ENCODE assay signal across 8 cellular contexts in the genomic region with DNA sequence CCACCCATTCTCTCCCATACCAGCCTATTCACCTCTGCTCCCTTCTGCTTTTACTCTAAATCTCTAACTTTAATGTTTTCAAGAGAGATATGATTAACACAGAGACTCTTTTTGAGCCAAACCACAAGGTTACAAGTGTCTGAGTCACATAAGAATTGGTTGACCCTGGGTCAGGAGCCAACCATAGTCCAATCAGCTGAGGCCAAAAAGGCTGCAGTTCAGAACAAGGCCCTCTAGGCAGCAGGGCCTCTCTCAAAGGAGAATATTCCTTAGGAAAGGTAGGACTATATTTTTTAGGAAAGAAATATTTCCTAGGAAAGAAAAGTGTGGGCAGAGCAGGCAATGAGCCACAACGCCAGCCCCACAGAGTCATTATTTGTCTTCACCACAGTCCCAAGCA. TPM values are rescaled to one million over a fixed set of nuclear protein-coding genes. Genes with fewer than 3 reads are reported as not detected.
DNase-seq lines count a peak whose midpoint lies in the region; ATAC-seq and TF ChIP-seq lines count a peak whose summit lies in the region.

No MANE protein-coding gene starts in this region.

- H3K36me3 Mint-ChIP-seq in activated naive CD8-positive, alpha-beta T cell treated with anti-CD3 and anti-CD28 coated beads, Interleukin-2, amount 10 ng/mL, durations not matched to agents 7 days and 5 days = peaks cover 32% of the 10 kb centered on the region

- POLR2A ChIA-PET in activated naive CD8-positive, alpha-beta T cell treated with anti-CD3 and anti-CD28 coated beads, Interleukin-2, amount 10 ng/mL, durations not matched to agents 7 days and 5 days (lab: Charles Lee) = interaction anchor here (4.3 kb wide), 1 partner anchor 19 kb away, joined by 112 read pairs; no protein-coding TSS in a partner anchor

- H3K4me1 Mint-ChIP-seq in activated naive CD8-positive, alpha-beta T cell treated with anti-CD3 and anti-CD28 coated beads, Interleukin-2, amount 10 ng/mL, durations not matched to agents 7 days and 5 days = peaks cover 44% of the 10 kb centered on the region

- DNase-seq in HT1080 (ENCODE audit: low read depth) (peak; percentile 76), G401 (ENCODE audit: low spot score) (no peak), GF-D8 (lab: John Stamatoyannopoulos, UW) (no peak), ureter (ENCODE audit: low spot score) (no peak)
- DNase-seq in activated naive CD8-positive, alpha-beta T cell treated with anti-CD3 and anti-CD28 coated beads, Interleukin-2, amount 10 ng/mL, durations not matched to agents 7 days and 5 days = no peak

- in situ Hi-C loops in G401 (cut with HindIII; ENCODE audit: low sequenced_read_pairs) = no loop called here

- H3K27ac Mint-ChIP-seq in activated naive CD8-positive, alpha-beta T cell treated with anti-CD3 and anti-CD28 coated beads, Interleukin-2, amount 10 ng/mL, durations not matched to agents 7 days and 5 days = peak overlapping the region; percentile 95

- H3K27me3 ChIP-seq in BLaER1 treated with 17β-estradiol and CSF1 and Interleukin-3, amounts not matched to agents 10 nM and 100 nM = no peaks in the 10 kb centered on the region
- H3K27me3 ChIP-seq in liver (ENCODE audit: control insufficient read depth in 4 of 4, insufficient read depth in 4 of 4, low read length in 3 of 4) = no peaks in the 10 kb centered on the region

- H3K36me3 ChIP-seq in BLaER1 treated with 17β-estradiol and CSF1 and Interleukin-3, amounts not matched to agents 10 nM and 100 nM = peaks cover 0 to 19% (median 10%) of the 10 kb centered on the region in 11 experiments; a peak in 11 of 22 replicates
- no peaks in the 10 kb centered on the region for H3K36me3 ChIP-seq in liver (ENCODE audit: control insufficient read depth in 4 of 4, insufficient read depth in 3 of 4, low read depth in 1 of 4, low read length in 3 of 4)

- H3K9me3 Mint-ChIP-seq in activated naive CD8-positive, alpha-beta T cell treated with anti-CD3 and anti-CD28 coated beads, Interleukin-2, amount 10 ng/mL, durations not matched to agents 7 days and 5 days = peaks cover 11% of the 10 kb centered on the region

- peak; percentile 35 for ATAC-seq in GM18861 (IDR thresholded peaks at IDR 0.05; ENCODE audit: unreplicated experiment)
- ATAC-seq in activated naive CD8-positive, alpha-beta T cell treated with anti-CD3 and anti-CD28 coated beads, Interleukin-2, amount 10 ng/mL, durations not matched to agents 7 days and 5 days (ENCODE audit: low read depth) = no peak

- H3K27ac ChIP-seq in BLaER1 treated with 17β-estradiol and CSF1 and Interleukin-3, amounts not matched to agents 10 nM and 100 nM = peak overlapping the region in 6 of 11 experiments; percentile 20 to 98 (median 36); a peak in 8 of 22 replicates
- H3K27ac ChIP-seq in liver (ENCODE audit: low read depth in 1 of 2, low read length in 2 of 2) = no peak overlapping the region

- H3K4me1 ChIP-seq in BLaER1 treated with 17β-estradiol and CSF1 and Interleukin-3, amounts not matched to agents 10 nM and 100 nM = peaks cover 30 to 42% (median 35%) of the 10 kb centered on the region in 10 experiments
- peaks cover 0 to 20% (median 10%) of the 10 kb centered on the region in 4 donors for H3K4me1 ChIP-seq in liver (ENCODE audit: control insufficient read depth in 4 of 4, insufficient read depth in 4 of 4, low read length in 3 of 4)

- H4K20me1 ChIP-seq in BLaER1 treated with 17β-estradiol and CSF1 and Interleukin-3, amounts not matched to agents 10 nM and 100 nM = peaks cover 0 to 3% (median 0%) of the 10 kb centered on the region in 11 experiments; a peak in 1 of 22 replicates

- peaks cover 18 to 34% (median 25%) of the 10 kb centered on the region in 11 experiments for H3K9me3 ChIP-seq in BLaER1 treated with 17β-estradiol and CSF1 and Interleukin-3, amounts not matched to agents 10 nM and 100 nM (replicated peaks in 1 of 11)
- H3K9me3 ChIP-seq in liver (ENCODE audit: control insufficient read depth in 4 of 4, low read length in 3 of 4) = no peaks in the 10 kb centered on the region

- peak overlapping the region in 4 of 11 experiments; percentile 22 to 97 (median 70); a peak in 6 of 22 replicates for H3K9ac ChIP-seq in BLaER1 treated with 17β-estradiol and CSF1 and Interleukin-3, amounts not matched to agents 10 nM and 100 nM
- no peak overlapping the region for H3K9ac ChIP-seq in liver (ENCODE audit: low read depth in 1 of 2, low read length in 2 of 2)

- WGBS in liver = 75% methylated on average over 1 of the region's 1 CpG

- TF ChIP-seq CTCF in liver (IDR thresholded peaks at IDR 0.05; ENCODE audit: low read depth, low read length, missing input control) = no peak

- no peak for TF ChIP-seq RAD21 in liver (IDR thresholded peaks at IDR 0.05)

- no peaks in the 10 kb centered on the region for H3K27me3 Mint-ChIP-seq in activated naive CD8-positive, alpha-beta T cell treated with anti-CD3 and anti-CD28 coated beads, Interleukin-2, amount 10 ng/mL, durations not matched to agents 7 days and 5 days

- peak overlapping the region; percentile 92 for H3K4me3 Mint-ChIP-seq in activated naive CD8-positive, alpha-beta T cell treated with anti-CD3 and anti-CD28 coated beads, Interleukin-2, amount 10 ng/mL, durations not matched to agents 7 days and 5 days

- H3K4me2 ChIP-seq in BLaER1 treated with 17β-estradiol and CSF1 and Interleukin-3, amounts not matched to agents 10 nM and 100 nM = peak overlapping the region; percentile 78 to 95 (median 89)

- H3K4me3 ChIP-seq in BLaER1 treated with 17β-estradiol and CSF1 and Interleukin-3, amounts not matched to agents 10 nM and 100 nM = peak overlapping the region in 4 of 10 experiments; percentile 95 to 100 (median 96); a peak in 5 of 20 replicates
- no peak overlapping the region for H3K4me3 ChIP-seq in liver (ENCODE audit: low read depth in 1 of 3, low read length in 3 of 3)

TF ChIP-seq in liver, 16 proteins besides CTCF, POLR2A, EP300 and RAD21:
- TF ChIP-seq YY1 (IDR thresholded peaks at IDR 0.05) = no peak
- TF ChIP-seq NR2F2 (IDR thresholded peaks at IDR 0.05) = peak; percentile 17
TF ChIP-seq in liver: peak in this region for 1.

RNA-seq across cellular contexts. Expression of a gene that starts 2.3 kb away (rescaled TPM):
- total RNA-seq in HT1080 (2014; rRNA removed; shearing (Covaris generic)) = 0.06 and 0.17 TPM in 2 replicates
- 0.19 and 0.42 TPM in 2 replicates for polyA plus RNA-seq in HT1080 (2015; cell fraction: cytosol; rRNA removed)
- polyA plus RNA-seq in HT1080 (2015; cell fraction: nucleus; rRNA removed) = 2.3 and 4.3 TPM in 2 replicates
- total RNA-seq in activated naive CD8-positive, alpha-beta T cell treated with anti-CD3 and anti-CD28 coated beads, Interleukin-2, amount 10 ng/mL, durations not matched to agents 7 days and 5 days = 10 to 100 TPM; 55.3 to 56.3 TPM
- total RNA-seq in liver = 10 to 100 TPM; 10.7 to 15.9 TPM
- 1 to 10 TPM in 1 of 2 donors, under 1 TPM in 1; 0.65 to 1.2 TPM for polyA plus RNA-seq in liver
- total RNA-seq in G401 (2014; rRNA removed; shearing (Covaris generic)) = 2.1 and 9.2 TPM in 2 replicates
- total RNA-seq in ureter = 12.5 TPM

Comparison
In these comparisons a context has a peak if more than half of its experiments do, and no peak if none do; other contexts are left out.
1. H3K27ac ChIP-seq: peak in BLaER1 treated with 17β-estradiol and CSF1 and Interleukin-3, amounts not matched to agents 10 nM and 100 nM (6 of 11); none in liver (0 of 2).